Comparison of ENCODE assay signal across 3 cellular contexts in the genomic region with DNA sequence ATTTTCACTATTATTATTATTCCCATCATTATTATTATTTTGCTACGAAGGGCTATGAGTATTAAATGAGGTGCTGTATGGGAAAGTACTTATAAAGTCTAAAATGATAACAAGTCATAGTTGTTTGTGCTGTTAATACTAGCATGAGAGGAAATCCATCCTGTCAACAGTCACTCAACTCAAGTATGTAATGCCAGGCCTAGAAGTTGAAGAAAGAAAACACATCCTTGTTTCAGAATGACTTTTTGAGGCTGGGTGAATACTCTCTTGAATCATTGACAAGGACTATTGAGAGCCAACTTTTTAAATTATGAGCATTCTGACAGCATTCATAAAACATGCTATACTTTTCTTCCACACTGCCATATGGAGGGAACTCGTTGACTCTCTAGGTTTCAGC.
"Had no signal": no experiment of that assay in that cellular context is flagged by ENCODE, and none has a peak within 500 bp of the region (broad histone marks: within the 10 kb centered on the region; RNA-seq: fewer than 3 reads in every experiment).

No MANE protein-coding gene starts in this region.

- ATAC-seq: GM12878 had no signal

- DNase-seq: GDM1, GF-D8 had no signal
